1 cellular context compared by ENCODE assay signal in genomic region chr11:45846974-45847907, GRCh38.
TF ChIP-seq lines count a peak whose summit lies in the region.

CRY2 (plus strand) TSS chr11:45847475; CDS start chr11:45847491, 16 bp downstream.

TF ChIP-seq in HepG2, 621 proteins besides CTCF, POLR2A, EP300 and RAD21 (continued from another document and continues in another):
- TF ChIP-seq ZBTB39 (CRISPR knock-in tag; IDR thresholded peaks at IDR 0.05) (0 out of 2 replicates have a peak, but pooled peaks have one; percentile 56), ZNF33A (CRISPR knock-in tag; IDR thresholded peaks at IDR 0.05; ENCODE audit: borderline replicate concordance) (no peak), ZNF749 (CRISPR knock-in tag; IDR thresholded peaks at IDR 0.05; ENCODE audit: borderline replicate concordance) (no peak; the same call in 1 of the 2 replicates), CCDC6 (CRISPR knock-in tag; IDR thresholded peaks at IDR 0.05) (peak; percentile 89), ZNF451 (CRISPR knock-in tag; IDR thresholded peaks at IDR 0.05) (peak; percentile 82), ZNF253 (CRISPR knock-in tag; IDR thresholded peaks at IDR 0.05; ENCODE audit: borderline replicate concordance) (no peak), CERS6 (CRISPR knock-in tag; IDR thresholded peaks at IDR 0.05) (no peak), ZBTB42 (CRISPR knock-in tag; IDR thresholded peaks at IDR 0.05) (0 out of 2 replicates have a peak, but pooled peaks have one; percentile 80), GATA4 (IDR thresholded peaks at IDR 0.05; ENCODE audit: borderline replicate concordance, low read depth) (peak; percentile 23; the same call in 1 of the 2 replicates), PTBP1 (IDR thresholded peaks at IDR 0.05; ENCODE audit: low read depth, low read length, poor library complexity, severe bottlenecking) (no peak), SP2 (CRISPR knock-in tag; IDR thresholded peaks at IDR 0.05) (peak; percentile 83), ZNF318 (CRISPR knock-in tag; IDR thresholded peaks at IDR 0.05) (no peak), ZNF549 (CRISPR knock-in tag; IDR thresholded peaks at IDR 0.05) (no peak), ZNF589 (CRISPR knock-in tag; conservative IDR thresholded peaks at IDR 0.05) (peak; percentile 88; the same call in 1 of the 2 replicates), GABPA (IDR thresholded peaks at IDR 0.05; ENCODE audit: low read depth, low read length) (no peak), GABPA (CRISPR knock-in tag; IDR thresholded peaks at IDR 0.05; ENCODE audit: low read depth) (peak; percentile 70), TARDBP (CRISPR knock-in tag; IDR thresholded peaks at IDR 0.05) (peak; percentile 44; the same call in 1 of the 2 replicates), CSRNP2 (CRISPR knock-in tag; conservative IDR thresholded peaks at IDR 0.05; ENCODE audit: low read depth) (0 out of 2 replicates have a peak, but pooled peaks have one; percentile 42), HOXA3 (CRISPR knock-in tag; IDR thresholded peaks at IDR 0.05) (peak; percentile 81), ZFP36L1 (CRISPR knock-in tag; IDR thresholded peaks at IDR 0.05) (peak; percentile 42; the same call in 1 of the 2 replicates), ZNF292 (CRISPR knock-in tag; IDR thresholded peaks at IDR 0.05; ENCODE audit: borderline replicate concordance, low read depth) (no peak), SKI (IDR thresholded peaks at IDR 0.05; ENCODE audit: partially characterized antibody) (peak; percentile 42), ZFP41 (CRISPR knock-in tag; IDR thresholded peaks at IDR 0.05; ENCODE audit: borderline replicate concordance) (no peak), HHEX (CRISPR knock-in tag; IDR thresholded peaks at IDR 0.05) (no peak), ZNF780A (CRISPR knock-in tag; IDR thresholded peaks at IDR 0.05) (peak; percentile 57; the same call in 1 of the 2 replicates), YEATS4 (CRISPR knock-in tag; IDR thresholded peaks at IDR 0.05; ENCODE audit: borderline replicate concordance) (peak; percentile 77), ZNF337 (CRISPR knock-in tag; IDR thresholded peaks at IDR 0.05; ENCODE audit: borderline replicate concordance, low read depth) (peak; percentile 70; the same call in 1 of the 2 replicates), ZFP91 (CRISPR knock-in tag; IDR thresholded peaks at IDR 0.05; ENCODE audit: borderline replicate concordance) (peak; percentile 90), ZNF709 (CRISPR knock-in tag; IDR thresholded peaks at IDR 0.05) (0 out of 2 replicates have a peak, but pooled peaks have one; percentile 57), LBX2 (CRISPR knock-in tag; IDR thresholded peaks at IDR 0.05; ENCODE audit: borderline replicate concordance) (no peak), ZNF205 (CRISPR knock-in tag; IDR thresholded peaks at IDR 0.05) (0 out of 2 replicates have a peak, but pooled peaks have one; percentile 37), PRDM10 (CRISPR knock-in tag; IDR thresholded peaks at IDR 0.05; ENCODE audit: low read depth) (peak; percentile 93), DMAP1 (CRISPR knock-in tag; IDR thresholded peaks at IDR 0.05) (peak; percentile 29), HNF1B (CRISPR knock-in tag; IDR thresholded peaks at IDR 0.05) (peak; percentile 72), ZNF121 (CRISPR knock-in tag; IDR thresholded peaks at IDR 0.05) (no peak), NR3C1 (CRISPR knock-in tag; IDR thresholded peaks at IDR 0.05) (no peak), KLF13 (CRISPR knock-in tag; IDR thresholded peaks at IDR 0.05) (0 out of 2 replicates have a peak, but pooled peaks have one; percentile 46), ZNF136 (CRISPR knock-in tag; IDR thresholded peaks at IDR 0.05; ENCODE audit: low read depth) (peak; percentile 86; the same call in 1 of the 2 replicates), SATB2 (CRISPR knock-in tag; IDR thresholded peaks at IDR 0.05) (0 out of 2 replicates have a peak, but pooled peaks have one; percentile 61), ZNF44 (CRISPR knock-in tag; IDR thresholded peaks at IDR 0.05) (0 out of 2 replicates have a peak, but pooled peaks have one; percentile 16)
